ENCODE assay signal across 8 cellular contexts in the genomic region with DNA sequence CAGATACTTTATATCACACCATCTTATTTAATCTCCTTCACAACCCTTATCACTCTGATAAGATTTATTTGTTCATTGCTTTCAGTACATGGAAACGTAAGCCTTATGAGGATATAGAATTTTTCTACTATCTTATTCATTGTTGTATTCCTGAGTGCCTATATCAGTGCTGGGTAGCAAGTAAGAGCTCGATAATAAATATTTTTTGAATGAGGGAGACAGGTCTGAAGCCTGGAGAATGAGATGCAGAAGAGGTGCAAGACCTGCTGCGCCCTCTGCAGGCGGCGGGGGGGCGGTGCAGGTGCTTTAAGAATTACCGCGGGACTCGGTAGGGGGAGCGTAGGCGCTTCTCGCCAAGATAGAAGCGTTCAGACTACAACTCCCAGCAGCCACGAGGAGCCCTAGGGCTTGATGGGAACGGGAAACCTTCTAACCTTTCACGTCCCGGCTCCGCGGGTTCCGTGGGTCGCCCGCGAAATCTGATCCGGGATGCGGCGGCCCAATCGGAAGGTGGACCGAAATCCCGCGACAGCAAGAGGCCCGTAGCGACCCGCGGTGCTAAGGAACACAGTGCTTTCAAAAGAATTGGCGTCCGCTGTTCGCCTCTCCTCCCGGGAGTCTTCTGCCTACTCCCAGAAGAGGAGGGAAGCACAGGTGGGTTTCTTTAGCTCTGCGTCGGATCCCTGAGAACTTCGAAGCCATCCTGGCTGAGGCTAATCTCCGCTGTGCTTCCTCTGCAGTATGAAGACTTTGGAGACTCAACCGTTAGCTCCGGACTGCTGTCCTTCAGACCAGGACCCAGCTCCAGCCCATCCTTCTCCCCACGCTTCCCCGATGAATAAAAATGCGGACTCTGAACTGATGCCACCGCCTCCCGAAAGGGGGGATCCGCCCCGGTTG. TPM values are rescaled to one million over a fixed set of nuclear protein-coding genes. Genes with fewer than 3 reads are reported as not detected.
DNase-seq lines count a peak whose midpoint lies in the region; ATAC-seq, FAIRE-seq and TF ChIP-seq lines count a peak whose summit lies in the region.

A gene (plus strand): TSS at position 570 of the 900 bp plus-strand sequence. CDS start 172 bp downstream, at position 742.

- H3K4me1 ChIP-seq in smooth muscle cell (ENCODE audit: low read depth) = peaks cover 23% of the 10 kb centered on the region

- under 1% methylated on average over 51 of the region's 51 CpGs for WGBS in smooth muscle cell (ENCODE audit: low lambda C conversion rate)

- ATAC-seq in GM18907 (IDR thresholded peaks at IDR 0.05; ENCODE audit: unreplicated experiment) (peak; percentile 69), HG03159 (IDR thresholded peaks at IDR 0.05; ENCODE audit: unreplicated experiment) (peak; percentile 68)

- peak within 1 kb of the TSS; percentile 93 for H2AFZ ChIP-seq in smooth muscle cell (ENCODE audit: low read depth)

- peaks cover 28% of the 10 kb centered on the region for H3K79me2 ChIP-seq in smooth muscle cell (ENCODE audit: low read depth)

- H3K9me3 ChIP-seq in smooth muscle cell (replicated peaks; ENCODE audit: low read depth) = no peaks in the 10 kb centered on the region

- H3K4me2 ChIP-seq in smooth muscle cell = peak within 1 kb of the TSS; percentile 95

- FAIRE-seq in bronchial epithelial cell (lab: Jason Lieb, UNC) = no peak

- TF ChIP-seq CTCF in AG09309 (IDR thresholded peaks at IDR 0.05; ENCODE audit: control insufficient read depth, insufficient read depth, low read depth, low read length, missing control alignments) (peak; percentile 97), WI38 (IDR thresholded peaks at IDR 0.05; ENCODE audit: low read depth, low read length) (peak; percentile 90), bronchial epithelial cell (IDR thresholded peaks at IDR 0.05; ENCODE audit: insufficient read depth, low read length, severe bottlenecking) (peak; percentile 94), smooth muscle cell (IDR thresholded peaks at IDR 0.05; ENCODE audit: borderline replicate concordance, insufficient read depth, poor library complexity, severe bottlenecking) (peak; percentile 99)

- peak within 1 kb of the TSS; percentile 98 for H3K9ac ChIP-seq in smooth muscle cell (ENCODE audit: low read depth)

- H3K27me3 ChIP-seq in bronchial epithelial cell (ENCODE audit: control insufficient read depth, insufficient read depth, low read length) (no peaks in the 10 kb centered on the region), smooth muscle cell (ENCODE audit: low read depth) (no peaks in the 10 kb centered on the region)

- peaks cover 5% of the 10 kb centered on the region for H4K20me1 ChIP-seq in smooth muscle cell (ENCODE audit: low read depth)

- H3K36me3 ChIP-seq in bronchial epithelial cell (ENCODE audit: control insufficient read depth, insufficient read depth, low read length) = peaks cover 1% of the 10 kb centered on the region
- H3K36me3 ChIP-seq in smooth muscle cell (ENCODE audit: low read depth) = no peaks in the 10 kb centered on the region

- H3F3A ChIP-seq in smooth muscle cell (ENCODE audit: low read depth) = peaks cover 19% of the 10 kb centered on the region

- peak within 1 kb of the TSS; percentile 98 for H3K27ac ChIP-seq in smooth muscle cell (ENCODE audit: low read depth)

- H3K4me3 ChIP-seq in AG09309 (ENCODE audit: control insufficient read depth, low read depth, low read length) (peak within 1 kb of the TSS; percentile 86), WI38 (ENCODE audit: low read depth, low read length) (peak within 1 kb of the TSS; percentile 75), bronchial epithelial cell (ENCODE audit: low read depth, low read length) (peak within 1 kb of the TSS; percentile 59), smooth muscle cell (peak within 1 kb of the TSS; percentile 91)

- DNase-seq in AG09309 (ENCODE audit: low read depth) (peak; percentile 97), NCI-H2227 treated with DMSO at 0.1 percent for 48 hours (lab: John Stamatoyannopoulos, UW) (peak; percentile 89), bronchial epithelial cell (ENCODE audit: low read depth) (peak; percentile 96), iPS-NIHi7 (ENCODE audit: extremely low spot score) (peak; percentile 95), smooth muscle cell (lab: John Stamatoyannopoulos, UW; ENCODE audit: unreplicated experiment) (peak; percentile 91)

RNA-seq across cellular contexts. Expression of the gene that starts here (rescaled TPM):
- total RNA-seq in bronchial epithelial cell = 3.5 and 4.2 TPM in 2 replicates
- 8.2 and 8.9 TPM in 2 replicates for total RNA-seq in smooth muscle cell
- polyA plus RNA-seq in smooth muscle cell = 17.1 and 18.9 TPM in 2 replicates

Comparison
In these comparisons a context has a peak if more than half of its experiments do, and no peak if none do; other contexts are left out.
1. Peak in every context shown above with its lines: DNase-seq, ATAC-seq, H3K4me3 ChIP-seq and H3K27ac ChIP-seq.